ENCODE assay signal across 8 cellular contexts in the genomic region with DNA sequence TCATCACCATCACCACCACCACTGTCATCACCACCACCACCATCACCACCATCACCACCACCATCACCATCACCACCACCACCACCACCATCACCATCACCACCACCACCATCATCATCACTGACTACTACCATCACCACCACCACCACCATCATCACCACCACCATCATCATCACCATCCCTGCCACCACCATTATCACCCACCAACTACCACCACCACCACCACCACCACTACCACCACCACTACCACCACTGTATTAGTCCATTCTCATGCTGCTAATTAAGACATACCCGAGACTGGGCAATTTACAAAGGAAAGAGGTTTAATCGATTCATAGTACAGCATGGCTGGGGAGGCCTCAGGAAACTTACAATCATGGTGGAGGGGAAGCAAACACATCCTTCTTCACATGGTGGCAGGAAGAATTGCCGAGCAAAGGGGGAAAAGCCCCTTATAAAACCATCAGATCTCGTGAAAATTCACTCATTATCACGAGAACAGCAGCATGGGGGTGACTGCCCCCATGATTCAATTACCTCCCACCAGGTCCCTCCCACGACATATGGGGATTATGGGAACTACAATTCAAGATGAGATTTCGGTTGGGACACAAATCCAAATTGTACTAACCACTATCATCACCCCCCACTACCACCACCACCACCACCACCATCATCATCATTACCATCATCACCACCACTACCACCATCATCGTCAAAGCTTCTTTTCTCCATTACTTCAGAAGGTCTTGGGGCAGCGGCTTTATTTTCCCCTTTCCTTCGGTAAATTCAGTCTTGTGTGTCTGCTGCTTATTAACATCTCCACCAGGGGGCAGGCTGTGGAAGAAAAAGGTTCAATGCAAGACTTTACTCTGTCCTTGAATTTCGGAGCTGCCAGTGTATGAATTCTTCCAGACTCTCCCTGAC. TPM values are rescaled to one million over a fixed set of nuclear protein-coding genes. Genes with fewer than 3 reads are reported as not detected.
A peak's percentile ranks its signal among the peaks of the same experiment; 100 is the strongest.
DNase-seq lines count a peak whose midpoint lies in the region; ATAC-seq, FAIRE-seq and TF ChIP-seq lines count a peak whose summit lies in the region.
"Not testable (repeated sequence)": the region's sequence is repeated elsewhere in the genome, so short reads cannot be mapped to it uniquely, and the experiment has no call there.

No MANE protein-coding gene starts in this region.

- ATAC-seq in thoracic aorta (ENCODE audit: insufficient number of reproducible peaks, low FRiP score, low read depth), result not testable (repeated sequence)

- not testable (repeated sequence) for H3K27ac ChIP-seq in hepatocyte, thoracic aorta

- not testable (repeated sequence) for H3K4me2 ChIP-seq in hepatocyte

- not testable (repeated sequence) for H3K9me2 ChIP-seq in hepatocyte (replicated peaks; ENCODE audit: insufficient read depth)

- FAIRE-seq in bronchial epithelial cell (lab: Jason Lieb, UNC), result not testable (repeated sequence)

- TF ChIP-seq CTCF in bronchial epithelial cell (IDR thresholded peaks at IDR 0.05; ENCODE audit: insufficient read depth, low read length, severe bottlenecking), result peak; percentile 71
- TF ChIP-seq CTCF in hepatocyte (IDR thresholded peaks at IDR 0.05; ENCODE audit: poor library complexity), result peak; percentile 88
- TF ChIP-seq CTCF in thoracic aorta (IDR thresholded peaks at IDR 0.05), result peak; percentile 73

- H3K9me3 ChIP-seq in hepatocyte (ENCODE audit: low read depth); thoracic aorta: not testable (repeated sequence)

- in situ Hi-C loops in KBM-7 (cut with MboI; ENCODE audit: low pct_unique_long_range_greater_than_20kb, low sequenced_read_pairs), result not testable (repeated sequence)

- H4K20me1 ChIP-seq in hepatocyte (ENCODE audit: insufficient read depth, poor library complexity, severe bottlenecking), result not testable (repeated sequence)

- H3K36me3 ChIP-seq in bronchial epithelial cell (ENCODE audit: control insufficient read depth, insufficient read depth, low read length); hepatocyte (replicated peaks; ENCODE audit: insufficient read depth, low read depth); thoracic aorta: not testable (repeated sequence)

- not testable (repeated sequence) for H3K79me2 ChIP-seq in hepatocyte

- H3K4me1 ChIP-seq in hepatocyte (ENCODE audit: insufficient read depth); thoracic aorta (ENCODE audit: control insufficient read depth in 1 of 2, low read depth in 2 of 2): not testable (repeated sequence)

- H2AFZ ChIP-seq in hepatocyte, result not testable (repeated sequence)

- not testable (repeated sequence) for H3K27me3 ChIP-seq in bronchial epithelial cell (ENCODE audit: control insufficient read depth, insufficient read depth, low read length); hepatocyte; thoracic aorta (replicated peaks; ENCODE audit: insufficient read depth)

- DNase-seq in DMS79 treated with DMSO at 0.1 percent for 48 hours (lab: John Stamatoyannopoulos, UW) (peak; percentile 61), KBM-7 (peak; percentile 73), NCI-H774 (lab: John Stamatoyannopoulos, UW) (peak; percentile 33), bronchial epithelial cell (ENCODE audit: low read depth) (peak; percentile 67), hepatocyte (ENCODE audit: low spot score) (peak; percentile 88), pons (ENCODE audit: low spot score) (peak; percentile 84)
- DNase-seq in activated CD4-positive, CD25-positive, alpha-beta regulatory T cell treated with anti-CD3 and anti-CD28 coated beads, Interleukin-2, amount 50 U/mL, for 72 hours, result peak; percentile 34
- DNase-seq in thoracic aorta (ENCODE audit: low spot score), result not testable (repeated sequence)

- WGBS in hepatocyte (ENCODE audit: low lambda C conversion rate, missing lambda C conversion rate), result 59% methylated on average over 11 of the region's 11 CpGs

- not testable (repeated sequence) for H3K4me3 ChIP-seq in bronchial epithelial cell (ENCODE audit: low read depth, low read length); hepatocyte; thoracic aorta

RNA-seq across cellular contexts. Expression of gene SCAF4, which starts 53.6 kb away (rescaled TPM):
- total RNA-seq in bronchial epithelial cell (2.9 and 5.0 TPM in 2 replicates), hepatocyte (14.9 and 18.7 TPM in 2 replicates), thoracic aorta (10 to 100 TPM; 15.4 to 27.5 TPM)
- 33.1 and 34.5 TPM in 2 replicates for polyA plus RNA-seq in hepatocyte
